ENCODE assay signal across 1 cellular context in the genomic region with DNA sequence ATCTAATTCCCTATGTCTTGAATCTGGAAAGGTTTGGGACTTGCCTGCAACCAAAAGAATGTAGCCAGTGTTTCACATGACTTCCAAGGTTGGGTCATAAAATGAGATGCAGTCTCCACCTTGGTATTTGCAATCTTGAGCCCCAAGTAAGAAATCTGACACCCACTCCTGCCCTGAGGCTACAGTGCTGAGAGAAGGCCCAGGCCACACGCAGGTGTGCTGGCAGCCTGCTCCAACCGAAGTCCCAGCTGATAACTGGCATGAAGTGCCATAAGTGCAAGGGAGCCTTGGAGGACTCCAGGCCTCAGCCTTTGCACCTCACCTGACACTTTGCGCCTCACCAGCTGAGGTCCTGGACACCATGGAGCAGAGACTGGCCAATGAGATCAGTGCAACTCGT.
TF ChIP-seq lines count a peak whose summit lies in the region.

No MANE protein-coding gene starts in this region.

TF ChIP-seq in IMR-90, 13 proteins besides CTCF, POLR2A, EP300 and RAD21:
- TF ChIP-seq CEBPB (IDR thresholded peaks at IDR 0.05; ENCODE audit: low read depth, low read length) (no peak), BHLHE40 (IDR thresholded peaks at IDR 0.05; ENCODE audit: low read depth, low read length) (no peak), RFX5 (IDR thresholded peaks at IDR 0.05; ENCODE audit: low read depth, low read length) (no peak), SMC3 (IDR thresholded peaks at IDR 0.05; ENCODE audit: low read depth, low read length) (no peak), MXI1 (IDR thresholded peaks at IDR 0.05; ENCODE audit: borderline replicate concordance, low read depth, low read length) (no peak), FOS (IDR thresholded peaks at IDR 0.05; ENCODE audit: low read depth, low read length) (no peak), RCOR1 (IDR thresholded peaks at IDR 0.05; ENCODE audit: insufficient replicate concordance, low read length) (no peak), CHD1 (IDR thresholded peaks at IDR 0.05; ENCODE audit: low read depth, low read length) (no peak), MAFK (IDR thresholded peaks at IDR 0.05; ENCODE audit: low read depth, low read length) (no peak), MAZ (IDR thresholded peaks at IDR 0.05; ENCODE audit: borderline replicate concordance, low read depth, low read length) (no peak), NFE2L2 (IDR thresholded peaks at IDR 0.05; ENCODE audit: low read depth, low read length) (no peak)
- TF ChIP-seq, protein P1, sequence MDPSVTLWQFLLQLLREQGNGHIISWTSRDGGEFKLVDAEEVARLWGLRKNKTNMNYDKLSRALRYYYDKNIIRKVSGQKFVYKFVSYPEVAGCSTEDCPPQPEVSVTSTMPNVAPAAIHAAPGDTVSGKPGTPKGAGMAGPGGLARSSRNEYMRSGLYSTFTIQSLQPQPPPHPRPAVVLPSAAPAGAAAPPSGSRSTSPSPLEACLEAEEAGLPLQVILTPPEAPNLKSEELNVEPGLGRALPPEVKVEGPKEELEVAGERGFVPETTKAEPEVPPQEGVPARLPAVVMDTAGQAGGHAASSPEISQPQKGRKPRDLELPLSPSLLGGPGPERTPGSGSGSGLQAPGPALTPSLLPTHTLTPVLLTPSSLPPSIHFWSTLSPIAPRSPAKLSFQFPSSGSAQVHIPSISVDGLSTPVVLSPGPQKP (IDR thresholded peaks at IDR 0.05; ENCODE audit: borderline replicate concordance, low read depth, low read length) = no peak
- TF ChIP-seq, protein P2, sequence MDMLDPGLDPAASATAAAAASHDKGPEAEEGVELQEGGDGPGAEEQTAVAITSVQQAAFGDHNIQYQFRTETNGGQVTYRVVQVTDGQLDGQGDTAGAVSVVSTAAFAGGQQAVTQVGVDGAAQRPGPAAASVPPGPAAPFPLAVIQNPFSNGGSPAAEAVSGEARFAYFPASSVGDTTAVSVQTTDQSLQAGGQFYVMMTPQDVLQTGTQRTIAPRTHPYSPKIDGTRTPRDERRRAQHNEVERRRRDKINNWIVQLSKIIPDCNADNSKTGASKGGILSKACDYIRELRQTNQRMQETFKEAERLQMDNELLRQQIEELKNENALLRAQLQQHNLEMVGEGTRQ (IDR thresholded peaks at IDR 0.05; ENCODE audit: low read depth, low read length) = no peak
